ENCODE assay signal across 15 cellular contexts in the genomic region with DNA sequence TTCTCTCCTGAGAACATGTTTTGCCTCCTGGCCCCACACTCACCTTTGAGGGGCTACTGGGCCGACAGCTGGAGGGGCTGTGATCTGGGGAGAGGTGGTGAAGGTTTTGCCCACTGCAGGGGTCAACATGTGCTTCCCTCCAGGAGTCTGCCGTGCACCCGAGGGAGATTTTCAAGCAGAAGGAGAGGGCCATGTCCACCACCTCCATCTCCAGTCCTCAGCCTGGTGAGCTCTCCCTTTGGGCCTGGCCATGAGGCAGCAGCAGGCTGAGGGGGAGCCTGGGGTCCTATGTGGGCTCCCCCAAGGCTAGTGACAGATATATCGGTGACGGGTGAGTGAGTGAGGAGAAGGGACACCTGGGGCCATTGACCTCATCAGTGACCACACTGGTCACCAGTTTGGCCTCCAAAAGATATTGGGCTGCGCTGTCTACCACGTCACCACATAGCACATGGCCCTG. TPM values are rescaled to one million over a fixed set of nuclear protein-coding genes. Genes with fewer than 3 reads are reported as not detected.
DNase-seq lines count a peak whose midpoint lies in the region; ATAC-seq and TF ChIP-seq lines count a peak whose summit lies in the region.
"Had no signal": no experiment of that assay in that cellular context is flagged by ENCODE, and none has a peak within 500 bp of the region (broad histone marks: within the 10 kb centered on the region; RNA-seq: fewer than 3 reads in every experiment).

No MANE protein-coding gene starts in this region.

- H3K27me3 Mint-ChIP-seq in activated T-helper 17 cell treated with anti-CD3 and anti-CD28 coated beads, Interleukin-2, amount 50 U/mL, for 72 hours, result no peaks in the 10 kb centered on the region
- H3K27me3 Mint-ChIP-seq in natural killer cell (ENCODE audit: low read depth in 2 of 2), result no peaks in the 10 kb centered on the region
- H3K27me3 Mint-ChIP-seq: activated CD4-positive, alpha-beta T cell treated with anti-CD3 and anti-CD28 coated beads, Interleukin-2, amount 10 ng/mL, durations not matched to agents 24 days and 14 days had no signal

- no peaks in the 10 kb centered on the region for H3K9me3 Mint-ChIP-seq in activated T-helper 17 cell treated with anti-CD3 and anti-CD28 coated beads, Interleukin-2, amount 50 U/mL, for 72 hours
- H3K9me3 Mint-ChIP-seq in natural killer cell, result no peaks in the 10 kb centered on the region
- H3K9me3 Mint-ChIP-seq: activated CD4-positive, alpha-beta T cell treated with anti-CD3 and anti-CD28 coated beads, Interleukin-2, amount 10 ng/mL, durations not matched to agents 24 days and 14 days had no signal

- H3K36me3 Mint-ChIP-seq in activated T-helper 17 cell treated with anti-CD3 and anti-CD28 coated beads, Interleukin-2, amount 50 U/mL, for 72 hours (ENCODE audit: low read depth), result peaks cover 77% of the 10 kb centered on the region
- H3K36me3 Mint-ChIP-seq in natural killer cell, result no peaks in the 10 kb centered on the region

- ATAC-seq in GM19043 (IDR thresholded peaks at IDR 0.05; ENCODE audit: low read depth, unreplicated experiment) (peak; percentile 20), natural killer cell (no peak), GM21526 (IDR thresholded peaks at IDR 0.05; ENCODE audit: low FRiP score, unreplicated experiment) (no peak)
- ATAC-seq in activated T-helper 17 cell treated with anti-CD3 and anti-CD28 coated beads, Interleukin-2, amount 50 U/mL, for 72 hours (replicated peaks), result no peak

- H3K4me1 ChIP-seq in BE2C, result no peaks in the 10 kb centered on the region

- DNase-seq in BE2C (peak; percentile 4), natural killer cell (no peak), kidney tubule cell (ENCODE audit: low spot score) (no peak), ACHN (no peak), cortex of kidney (lab: John Stamatoyannopoulos, UW) (no peak)
- DNase-seq: activated CD4-positive, alpha-beta T cell treated with anti-CD3 and anti-CD28 coated beads, Interleukin-2, amount 10 ng/mL, durations not matched to agents 24 days and 14 days; HCEC 1CT; NCI-H1930; NCI-H748 treated with DMSO at 0.1 percent for 48 hours had no signal

- no peak overlapping the region for H3K4me3 Mint-ChIP-seq in activated T-helper 17 cell treated with anti-CD3 and anti-CD28 coated beads, Interleukin-2, amount 50 U/mL, for 72 hours
- H3K4me3 Mint-ChIP-seq in natural killer cell, result no peak overlapping the region
- H3K4me3 Mint-ChIP-seq: activated CD4-positive, alpha-beta T cell treated with anti-CD3 and anti-CD28 coated beads, Interleukin-2, amount 10 ng/mL, durations not matched to agents 24 days and 14 days had no signal

- TF ChIP-seq CTCF in BE2C (IDR thresholded peaks at IDR 0.05; ENCODE audit: low read depth, low read length), result no peak
- no peak for TF ChIP-seq CTCF in natural killer cell (IDR thresholded peaks at IDR 0.05)

- H3K9me3 ChIP-seq in BE2C, result no peaks in the 10 kb centered on the region

- no peaks in the 10 kb centered on the region for H3K27me3 ChIP-seq in BE2C

- H3K4me1 Mint-ChIP-seq in activated T-helper 17 cell treated with anti-CD3 and anti-CD28 coated beads, Interleukin-2, amount 50 U/mL, for 72 hours, result peaks cover 5% of the 10 kb centered on the region
- H3K4me1 Mint-ChIP-seq in natural killer cell, result peaks cover 5 to 7% of the 10 kb centered on the region in 2 donors

- H3K27ac Mint-ChIP-seq in activated T-helper 17 cell treated with anti-CD3 and anti-CD28 coated beads, Interleukin-2, amount 50 U/mL, for 72 hours, result peak overlapping the region; percentile 50
- peak overlapping the region; percentile 29 to 40 for H3K27ac Mint-ChIP-seq in natural killer cell
- H3K27ac Mint-ChIP-seq: activated CD4-positive, alpha-beta T cell treated with anti-CD3 and anti-CD28 coated beads, Interleukin-2, amount 10 ng/mL, durations not matched to agents 24 days and 14 days had no signal

- intact Hi-C loops in natural killer cell (cut with micrococcal nuclease), result no loop called here

- in situ Hi-C loops in ACHN (cut with HindIII; ENCODE audit: low pct_ligation_motif_present, low pct_unique_long_range_greater_than_20kb, low sequenced_read_pairs), result no loop called here

- no peak overlapping the region for H3K4me3 ChIP-seq in BE2C (ENCODE audit: low read depth, low read length)
- H3K4me3 ChIP-seq: skin epidermis had no signal

- H3K36me3 ChIP-seq in BE2C, result peaks cover 50% of the 10 kb centered on the region

RNA-seq across cellular contexts. Expression of a gene that starts 6.6 kb away (rescaled TPM):
- polyA plus RNA-seq in BE2C (2012; ENCODE audit: insufficient read depth, insufficient read length, low read depth), result 207 TPM
- 1 to 10 TPM in 1 of 2 donors, not detected in 1; 2.4 TPM for total RNA-seq in activated T-helper 17 cell treated with anti-CD3 and anti-CD28 coated beads, Interleukin-2, amount 50 U/mL, for 72 hours
- 1 to 10 TPM; 1.0 to 1.9 (median 1.5) TPM for total RNA-seq in natural killer cell
- total RNA-seq: Daoy had no signal

RNA-seq across cellular contexts. Expression of a gene that starts 14.3 kb away (rescaled TPM):
- 210 TPM for polyA plus RNA-seq in BE2C (2012; ENCODE audit: insufficient read depth, insufficient read length, low read depth)
- total RNA-seq in activated T-helper 17 cell treated with anti-CD3 and anti-CD28 coated beads, Interleukin-2, amount 50 U/mL, for 72 hours, result 100 to 1,000 TPM in 1 of 2 donors, 10 to 100 TPM in 1; 93.8 to 137 TPM
- 100 to 1,000 TPM; 123 to 129 (median 129) TPM for total RNA-seq in natural killer cell

RNA-seq across cellular contexts. Expression of a gene that starts 23.5 kb away (rescaled TPM):
- polyA plus RNA-seq in BE2C (2012; ENCODE audit: insufficient read depth, insufficient read length, low read depth), result 21.3 TPM
- 10 to 100 TPM; 27.8 to 33.9 TPM for total RNA-seq in activated T-helper 17 cell treated with anti-CD3 and anti-CD28 coated beads, Interleukin-2, amount 50 U/mL, for 72 hours
- total RNA-seq in natural killer cell, result 10 to 100 TPM; 41.7 to 74.1 (median 50.9) TPM

RNA-seq across cellular contexts. Expression of a gene that starts 45.4 kb away (rescaled TPM):
- 21.3 TPM for polyA plus RNA-seq in BE2C (2012; ENCODE audit: insufficient read depth, insufficient read length, low read depth)
- 1 to 10 TPM; 1.2 to 5.3 TPM for total RNA-seq in activated T-helper 17 cell treated with anti-CD3 and anti-CD28 coated beads, Interleukin-2, amount 50 U/mL, for 72 hours
- 1 to 10 TPM; 3.3 to 9.0 (median 6.4) TPM for total RNA-seq in natural killer cell
- total RNA-seq: Daoy, M059J had no signal
